ENCODE assay signal across 25 cellular contexts in genomic region chr3:150114273-150114672, GRCh38.
"Had no signal": no experiment of that assay in that cellular context is flagged by ENCODE, and none has a peak within 500 bp of the region (broad histone marks: within the 10 kb centered on the region; RNA-seq: fewer than 3 reads in every experiment).

No MANE protein-coding gene starts in this region.

- H3K36me3 ChIP-seq: ascending aorta, MG63, Peyer's patch, SJCRH30 had no signal

- ATAC-seq: body of pancreas, T-helper 17 cell had no signal

- H3K4me1 ChIP-seq: body of pancreas, Peyer's patch had no signal

- H3K9me3 ChIP-seq: ascending aorta, body of pancreas, MG63, Peyer's patch, SJCRH30 had no signal

- H3K27ac ChIP-seq: body of pancreas, Peyer's patch, RWPE1 had no signal

- DNase-seq: activated B cell treated with CpG ODN at 0.5 μM for 24 hours; activated CD4-positive, alpha-beta T cell treated with anti-CD3 and anti-CD28 coated beads for 1 hour; activated CD4-positive, alpha-beta T cell treated with anti-CD3 and anti-CD28 coated beads, Interleukin-2, amount 10 ng/mL, durations not matched to agents 24 days and 14 days; activated CD4-positive, alpha-beta T cell treated with anti-CD3 and anti-CD28 coated beads, Interleukin-2, amount 50 U/mL, for 48 hours; activated CD8-positive, alpha-beta memory T cell treated with anti-CD3 and anti-CD28 coated beads, Interleukin-2, amount 10 ng/mL, durations not matched to agents 7 days and 5 days; activated effector memory CD4-positive, alpha-beta T cell treated with Interleukin-2 at 50 U/mL for 16 hours; activated naive CD4-positive, alpha-beta T cell treated with Interleukin-2 at 50 U/mL for 16 hours; activated naive CD8-positive, alpha-beta T cell treated with anti-CD3 and anti-CD28 coated beads, Interleukin-2, amount 50 U/mL, for 24 hours; activated T-cell treated with anti-CD3 and anti-CD28 coated beads, Interleukin-2, amount 50 U/mL, for 24 hours; amniotic stem cell; body of pancreas; central memory CD4-positive, alpha-beta T cell; MG63; NCI-H1105; NCI-H1436; NCI-H1694 treated with DMSO at 0.1 percent for 48 hours; NCI-H510A treated with DMSO at 0.1 percent for 48 hours; NK-92 treated with Interleukin-12 subunit alpha and Interleukin-12 subunit beta, amount 100 ng/mL, for 24 hours; Peyer's patch; Right ventricle myocardium superior; T-helper 17 cell; T-helper 9 cell had no signal

- H3K27me3 ChIP-seq: ascending aorta, body of pancreas, MG63, Peyer's patch, SJCRH30 had no signal

- H3K4me3 ChIP-seq: ascending aorta, body of pancreas, MG63, Peyer's patch, SJCRH30 had no signal
